15 cellular contexts compared by ENCODE assay signal in genomic region chr2:174076948-174077347, GRCh38.
"Had no signal": no experiment of that assay in that cellular context is flagged by ENCODE, and none has a peak within 500 bp of the region (broad histone marks: within the 10 kb centered on the region; RNA-seq: fewer than 3 reads in every experiment).

No MANE protein-coding gene starts in this region.

- DNase-seq: activated naive CD4-positive, alpha-beta T cell treated with anti-CD3 and anti-CD28 coated beads, Interleukin-2, amount 50 U/mL, for 16 hours; adrenal gland; central memory CD4-positive, alpha-beta T cell; effector CD4-positive, alpha-beta T cell; foreskin melanocyte; heart left ventricle; naive B cell; pancreas; stimulated activated CD4-positive, alpha-beta T cell treated with anti-CD3 and anti-CD28 coated beads, Interleukin-4, amount 100 ng/mL, for 24 hours; stimulated activated naive CD8-positive, alpha-beta T cell treated with anti-CD3 and anti-CD28 coated beads, Interleukin-15, amount 100 ng/mL, for 72 hours; testis; upper lobe of right lung had no signal

- FAIRE-seq: endothelial cell of umbilical vein had no signal

- ATAC-seq: activated CD4-positive, CD25-positive, alpha-beta regulatory T cell treated with anti-CD3 and anti-CD28 coated beads, Interleukin-2, amount 50 U/mL, for 24 hours; heart left ventricle; stimulated activated naive CD8-positive, alpha-beta T cell treated with anti-CD3 and anti-CD28 coated beads, Interleukin-15, amount 100 ng/mL, for 72 hours; upper lobe of right lung had no signal

- H3K4me3 ChIP-seq: adrenal gland, coronary artery, heart left ventricle, pancreas, testis, upper lobe of right lung had no signal
